ENCODE assay signal across 27 cellular contexts in genomic region chr1:205472737-205473565, GRCh38. TPM values are rescaled to one million over a fixed set of nuclear protein-coding genes. Genes with fewer than 3 reads are reported as not detected.
DNase-seq lines count a peak whose midpoint lies in the region; ATAC-seq, FAIRE-seq and TF ChIP-seq lines count a peak whose summit lies in the region.
"Had no signal": no experiment of that assay in that cellular context is flagged by ENCODE, and none has a peak within 500 bp of the region (broad histone marks: within the 10 kb centered on the region; RNA-seq: fewer than 3 reads in every experiment).

No MANE protein-coding gene starts in this region.

- peaks cover 10% of the 10 kb centered on the region for H3K9me3 Mint-ChIP-seq in chondrocyte (ENCODE audit: low read depth)
- H3K9me3 Mint-ChIP-seq in activated naive CD4-positive, alpha-beta T cell treated with anti-CD3 and anti-CD28 coated beads, Interleukin-2, amount 10 ng/mL, durations not matched to agents 7 days and 5 days = peaks cover 15% of the 10 kb centered on the region

- H3K4me3 ChIP-seq in A549 = no peak overlapping the region
- peak overlapping the region; percentile 65 for H3K4me3 ChIP-seq in SK-N-MC
- H3K4me3 ChIP-seq: GM12878, SJSA1, smooth muscle cell, transverse colon had no signal

- H3K27me3 Mint-ChIP-seq in chondrocyte (ENCODE audit: low read depth) = peaks cover 54% of the 10 kb centered on the region
- H3K27me3 Mint-ChIP-seq in activated naive CD4-positive, alpha-beta T cell treated with anti-CD3 and anti-CD28 coated beads, Interleukin-2, amount 10 ng/mL, durations not matched to agents 7 days and 5 days = peaks cover 39% of the 10 kb centered on the region

- TF ChIP-seq CTCF in A549 (IDR thresholded peaks at IDR 0.05) (no peak), chondrocyte (IDR thresholded peaks at IDR 0.05) (no peak)

- H3K9me3 ChIP-seq in A549 = peaks cover 22% of the 10 kb centered on the region
- peaks cover 8% of the 10 kb centered on the region for H3K9me3 ChIP-seq in ES-I3 (ENCODE audit: control insufficient read depth, insufficient read depth, low read length)
- no peaks in the 10 kb centered on the region for H3K9me3 ChIP-seq in SK-N-MC (ENCODE audit: low read depth, low read length)
- H3K9me3 ChIP-seq: transverse colon had no signal

- no peak overlapping the region for H3K27ac ChIP-seq in A549
- H3K27ac ChIP-seq in SK-N-MC = peak overlapping the region; percentile 71
- H3K27ac ChIP-seq: SJSA1, transverse colon had no signal

- WGBS in A549 (ENCODE audit: missing lambda C conversion rate) = 36% methylated on average over 11 of the region's 13 CpGs

- POLR2A ChIA-PET in A549 (lab: Yijun Ruan, JAX) = no interaction called here

- H3K4me1 ChIP-seq in A549 (peaks cover 9% of the 10 kb centered on the region), ES-I3 (ENCODE audit: insufficient read depth, low read length) (peaks cover 22% of the 10 kb centered on the region)

- TF ChIP-seq RAD21 in A549 (conservative IDR thresholded peaks at IDR 0.05 in 1 of 2, IDR thresholded peaks at IDR 0.05 in 1 of 2) = no peak

- CTCF ChIA-PET in A549 (lab: Yijun Ruan, JAX) = interaction anchor here (0.9 to 11.9 kb wide), 8 partner anchors 12 to 185 kb away, joined by 3 to 158 read pairs (median 4); no protein-coding TSS in a partner anchor
- CTCF ChIA-PET in activated naive CD4-positive, alpha-beta T cell treated with anti-CD3 and anti-CD28 coated beads, Interleukin-2, amount 10 ng/mL, durations not matched to agents 7 days and 5 days (lab: Charles Lee) = interaction anchor here (4.0 kb wide), 1 partner anchor 12 kb away, joined by 26 read pairs; no protein-coding TSS in a partner anchor

- ATAC-seq in A549 = peak; percentile 15 to 38; a peak in 4 of 6 replicates
- ATAC-seq: activated T-cell treated with anti-CD3 and anti-CD28 coated beads, Interleukin-2, amount 50 U/mL, for 4 hours; naive thymus-derived CD8-positive, alpha-beta T cell had no signal

- H3K27ac Mint-ChIP-seq in chondrocyte (ENCODE audit: unreplicated experiment) = no peak overlapping the region
- H3K27ac Mint-ChIP-seq in activated naive CD4-positive, alpha-beta T cell treated with anti-CD3 and anti-CD28 coated beads, Interleukin-2, amount 10 ng/mL, durations not matched to agents 7 days and 5 days = no peak overlapping the region
- H3K27ac Mint-ChIP-seq: mesothelial cell of epicardium had no signal

- no peak for DNase-seq in A549 (ENCODE audit: low read depth in 1 of 2, low spot score in 1 of 2)
- no peak for DNase-seq in SK-N-MC (ENCODE audit: low read depth, low spot score)
- DNase-seq in iPS-NIHi7 (ENCODE audit: extremely low spot score) = peak; percentile 45
- DNase-seq in NOMO-1 (lab: John Stamatoyannopoulos, UW; ENCODE audit: unreplicated experiment in 2 of 2) = no peak
- DNase-seq in chondrocyte (ENCODE audit: low spot score) = no peak
- no peak for DNase-seq in activated naive CD4-positive, alpha-beta T cell treated with anti-CD3 and anti-CD28 coated beads, Interleukin-2, amount 10 ng/mL, durations not matched to agents 7 days and 5 days
- DNase-seq: activated CD4-positive, alpha-beta T cell treated with anti-CD3 and anti-CD28 coated beads for 4 hours; activated T-cell treated with anti-CD3 and anti-CD28 coated beads, Interleukin-2, amount 50 U/mL, for 4 hours; islet precursor cell; KBM-7; naive thymus-derived CD8-positive, alpha-beta T cell; NCI-H2081; NCI-H510A treated with DMSO at 0.1 percent for 48 hours; RPMI8226; stimulated activated CD4-positive, alpha-beta T cell treated with anti-CD3 and anti-CD28 coated beads, Interleukin-1b, Interleukin-23, amount 100 ng/mL, for 48 hours; T-helper 2 cell; transverse colon had no signal

- FAIRE-seq in A549 (lab: Jason Lieb, UNC) = no peak
- FAIRE-seq: GM12878 had no signal

- peaks cover 2% of the 10 kb centered on the region for H3K36me3 Mint-ChIP-seq in chondrocyte (ENCODE audit: low read depth)
- H3K36me3 Mint-ChIP-seq in activated naive CD4-positive, alpha-beta T cell treated with anti-CD3 and anti-CD28 coated beads, Interleukin-2, amount 10 ng/mL, durations not matched to agents 7 days and 5 days = no peaks in the 10 kb centered on the region
- H3K36me3 Mint-ChIP-seq: CD14-positive monocyte, mesothelial cell of epicardium had no signal

- no peaks in the 10 kb centered on the region for H3K36me3 ChIP-seq in ES-I3 (ENCODE audit: insufficient read depth, low read length)
- no peaks in the 10 kb centered on the region for H3K36me3 ChIP-seq in SK-N-MC (ENCODE audit: insufficient read depth, low read length)
- H3K36me3 ChIP-seq: SJSA1, transverse colon had no signal

- no peak for TF ChIP-seq POLR2A in A549 (IDR thresholded peaks at IDR 0.05; ENCODE audit: low read length)

- H3K9ac ChIP-seq in ES-I3 (ENCODE audit: low read depth, low read length) (peak overlapping the region; percentile 28; the same call in 1 of the 2 replicates), SK-N-MC (ENCODE audit: insufficient read length) (peak overlapping the region; percentile 60)

- no peak overlapping the region for H3K4me2 ChIP-seq in A549
- H3K4me2 ChIP-seq: smooth muscle cell had no signal

- no peak overlapping the region for H3K4me3 Mint-ChIP-seq in chondrocyte (ENCODE audit: unreplicated experiment)
- H3K4me3 Mint-ChIP-seq in activated naive CD4-positive, alpha-beta T cell treated with anti-CD3 and anti-CD28 coated beads, Interleukin-2, amount 10 ng/mL, durations not matched to agents 7 days and 5 days = no peak overlapping the region
- H3K4me3 Mint-ChIP-seq: activated T-cell treated with anti-CD3 and anti-CD28 coated beads, Interleukin-2, amount 50 U/mL, for 4 hours; mesothelial cell of epicardium; naive thymus-derived CD8-positive, alpha-beta T cell had no signal

- no peak for TF ChIP-seq EP300 in A549 (IDR thresholded peaks at IDR 0.05)

- H3K4me1 Mint-ChIP-seq in chondrocyte (ENCODE audit: low read depth) = peaks cover 9% of the 10 kb centered on the region
- H3K4me1 Mint-ChIP-seq in activated naive CD4-positive, alpha-beta T cell treated with anti-CD3 and anti-CD28 coated beads, Interleukin-2, amount 10 ng/mL, durations not matched to agents 7 days and 5 days = no peaks in the 10 kb centered on the region
- H3K4me1 Mint-ChIP-seq: CD14-positive monocyte had no signal

TF ChIP-seq in A549, 52 proteins besides CTCF, POLR2A, EP300 and RAD21:
- no peak for TF ChIP-seq HEYL (CRISPR knock-in tag; IDR thresholded peaks at IDR 0.05)
- TF ChIP-seq TFCP2L1 (CRISPR knock-in tag; IDR thresholded peaks at IDR 0.05) = no peak
- no peak for TF ChIP-seq HOXA7 (CRISPR knock-in tag; IDR thresholded peaks at IDR 0.05)
- TF ChIP-seq NPAS2 (CRISPR knock-in tag; IDR thresholded peaks at IDR 0.05; ENCODE audit: borderline replicate concordance) = no peak
- TF ChIP-seq CHD4 (IDR thresholded peaks at IDR 0.05; ENCODE audit: borderline replicate concordance) = no peak

RNA-seq across cellular contexts. Expression of gene BLACAT1, which starts 17.1 kb away (rescaled TPM):
- 0.09 and 0.16 TPM in 2 replicates for polyA plus RNA-seq in A549 (2011; rRNA removed)
- polyA plus RNA-seq in A549 (2012; cell fraction: cytosol; rRNA removed) = 0.01 TPM in 1 of 2 replicates, not detected in the other
- not detected in 2 replicates for polyA plus RNA-seq in A549 (2012; cell fraction: nucleus; rRNA removed)
- 0.04 TPM in 1 of 3 replicates, not detected in the others for polyA plus RNA-seq in A549 (2017; fragmentation: RNase III; extraction: RNeasy Plus Mini Kit Qiagen cat#74134 plus additional on column Dnase treatment)
- polyA minus RNA-seq in A549 (2011; rRNA and poly(A)+ RNA removed) = 0.34 and 0.66 TPM in 2 replicates
- not detected in 3 replicates for total RNA-seq in chondrocyte
- total RNA-seq: liver, osteocyte, SJSA1 had no signal
- polyA plus RNA-seq: CD14-positive monocyte; liver; naive thymus-derived CD8-positive, alpha-beta T cell had no signal

RNA-seq across cellular contexts. Expression of gene CDK18, which starts 31.5 kb away (rescaled TPM):
- 0.75 and 1.3 TPM in 2 replicates for polyA plus RNA-seq in A549 (2011; rRNA removed)
- polyA plus RNA-seq in A549 (2012; cell fraction: cytosol; rRNA removed) = 0.85 and 0.95 TPM in 2 replicates
- 2.6 and 2.7 TPM in 2 replicates for polyA plus RNA-seq in A549 (2012; cell fraction: nucleus; rRNA removed)
- 1.4 to 2.3 TPM (median 2.0 TPM) in 3 replicates for polyA plus RNA-seq in A549 (2017; fragmentation: RNase III; extraction: RNeasy Plus Mini Kit Qiagen cat#74134 plus additional on column Dnase treatment)
- 2.0 and 3.3 TPM in 2 replicates for polyA minus RNA-seq in A549 (2011; rRNA and poly(A)+ RNA removed)
- total RNA-seq in chondrocyte = 10.2 to 18.4 TPM (median 17.3 TPM) in 3 replicates

RNA-seq across cellular contexts. Expression of gene LEMD1, which starts 51.1 kb away (rescaled TPM):
- 0.14 and 0.36 TPM in 2 replicates for polyA plus RNA-seq in A549 (2011; rRNA removed)
- not detected in 2 replicates for polyA plus RNA-seq in A549 (2012; cell fraction: cytosol; rRNA removed)
- not detected in 2 replicates for polyA plus RNA-seq in A549 (2012; cell fraction: nucleus; rRNA removed)
- polyA plus RNA-seq in A549 (2017; fragmentation: RNase III; extraction: RNeasy Plus Mini Kit Qiagen cat#74134 plus additional on column Dnase treatment) = 0.18 to 0.26 TPM in 2 of 3 replicates, not detected in the other
- not detected in 2 replicates for polyA minus RNA-seq in A549 (2011; rRNA and poly(A)+ RNA removed)
- total RNA-seq in chondrocyte = not detected in 3 replicates
- total RNA-seq: GM12878; HT1080; liver; naive thymus-derived CD8-positive, alpha-beta T cell; osteocyte; SJSA1; transverse colon had no signal
- polyA plus RNA-seq: AG04450; CD14-positive monocyte; liver; naive thymus-derived CD8-positive, alpha-beta T cell had no signal
